ENCODE assay signal across 8 cellular contexts in genomic region chr2:219386532-219387280, GRCh38. TPM values are rescaled to one million over a fixed set of nuclear protein-coding genes. Genes with fewer than 3 reads are reported as not detected.
A peak's percentile ranks its signal among the peaks of the same experiment; 100 is the strongest.
DNase-seq lines count a peak whose midpoint lies in the region; ATAC-seq lines count a peak whose summit lies in the region.

No MANE protein-coding gene starts in this region.

- peak overlapping the region; percentile 93 for H3K27ac Mint-ChIP-seq in activated T-helper 1 cell treated with anti-CD3 and anti-CD28 coated beads, Interleukin-12 subunit alpha, Interleukin-12 subunit beta, Interleukin-2, Interleukin-4 antibody, amounts not matched to agents 30 ng/mL and 10 ng/mL and 1 ng/mL, durations not matched to agents 14 hours and 24 hours and 36 hours
- peak overlapping the region; percentile 99 for H3K27ac Mint-ChIP-seq in stimulated activated effector memory CD8-positive, alpha-beta T cell treated with anti-CD3 and anti-CD28 coated beads, Interleukin-12 subunit alpha, Interleukin-12 subunit beta, amount 100 ng/mL, for 72 hours

- H3K9ac ChIP-seq in iPS-18a (ENCODE audit: low read length), result peak overlapping the region; percentile 82

- peaks cover 18% of the 10 kb centered on the region for H3K36me3 ChIP-seq in iPS-18a (ENCODE audit: control insufficient read depth, low read depth, low read length)

- peaks cover 6% of the 10 kb centered on the region for H3K4me1 Mint-ChIP-seq in activated T-helper 1 cell treated with anti-CD3 and anti-CD28 coated beads, Interleukin-12 subunit alpha, Interleukin-12 subunit beta, Interleukin-2, Interleukin-4 antibody, amounts not matched to agents 30 ng/mL and 10 ng/mL and 1 ng/mL, durations not matched to agents 14 hours and 24 hours and 36 hours (ENCODE audit: low read depth)
- H3K4me1 Mint-ChIP-seq in stimulated activated effector memory CD8-positive, alpha-beta T cell treated with anti-CD3 and anti-CD28 coated beads, Interleukin-12 subunit alpha, Interleukin-12 subunit beta, amount 100 ng/mL, for 72 hours, result peaks cover 23% of the 10 kb centered on the region

- no peaks in the 10 kb centered on the region for H3K4me1 ChIP-seq in iPS-18a (ENCODE audit: control insufficient read depth, low read depth, low read length)

- H3K9me3 Mint-ChIP-seq in activated T-helper 1 cell treated with anti-CD3 and anti-CD28 coated beads, Interleukin-12 subunit alpha, Interleukin-12 subunit beta, Interleukin-2, Interleukin-4 antibody, amounts not matched to agents 30 ng/mL and 10 ng/mL and 1 ng/mL, durations not matched to agents 14 hours and 24 hours and 36 hours, result no peaks in the 10 kb centered on the region
- no peaks in the 10 kb centered on the region for H3K9me3 Mint-ChIP-seq in stimulated activated effector memory CD8-positive, alpha-beta T cell treated with anti-CD3 and anti-CD28 coated beads, Interleukin-12 subunit alpha, Interleukin-12 subunit beta, amount 100 ng/mL, for 72 hours

- H3K4me3 ChIP-seq in iPS-18a (ENCODE audit: low read length), result peak overlapping the region; percentile 94

- no peak overlapping the region for H3K27ac ChIP-seq in iPS-18a (ENCODE audit: low read length)

- peak overlapping the region; percentile 97 for H3K4me3 Mint-ChIP-seq in activated T-helper 1 cell treated with anti-CD3 and anti-CD28 coated beads, Interleukin-12 subunit alpha, Interleukin-12 subunit beta, Interleukin-2, Interleukin-4 antibody, amounts not matched to agents 30 ng/mL and 10 ng/mL and 1 ng/mL, durations not matched to agents 14 hours and 24 hours and 36 hours
- H3K4me3 Mint-ChIP-seq in stimulated activated effector memory CD8-positive, alpha-beta T cell treated with anti-CD3 and anti-CD28 coated beads, Interleukin-12 subunit alpha, Interleukin-12 subunit beta, amount 100 ng/mL, for 72 hours, result peak overlapping the region; percentile 93

- H3K36me3 Mint-ChIP-seq in activated T-helper 1 cell treated with anti-CD3 and anti-CD28 coated beads, Interleukin-12 subunit alpha, Interleukin-12 subunit beta, Interleukin-2, Interleukin-4 antibody, amounts not matched to agents 30 ng/mL and 10 ng/mL and 1 ng/mL, durations not matched to agents 14 hours and 24 hours and 36 hours (ENCODE audit: low read depth), result peaks cover 22% of the 10 kb centered on the region
- H3K36me3 Mint-ChIP-seq in stimulated activated effector memory CD8-positive, alpha-beta T cell treated with anti-CD3 and anti-CD28 coated beads, Interleukin-12 subunit alpha, Interleukin-12 subunit beta, amount 100 ng/mL, for 72 hours, result peaks cover 59% of the 10 kb centered on the region

- peak; percentile 49 for DNase-seq in DMS53 (lab: John Stamatoyannopoulos, UW)
- DNase-seq in DMS53 treated with DMSO at 0.1 percent for 48 hours (lab: John Stamatoyannopoulos, UW; ENCODE audit: unreplicated experiment), result no peak
- no peak for DNase-seq in activated T-helper 1 cell treated with anti-CD3 and anti-CD28 coated beads, Interleukin-12 subunit alpha, Interleukin-12 subunit beta, Interleukin-2, Interleukin-4 antibody, amounts not matched to agents 30 ng/mL and 10 ng/mL and 1 ng/mL, durations not matched to agents 14 hours and 24 hours and 36 hours (ENCODE audit: low spot score)
- no peak for DNase-seq in stimulated activated effector memory CD8-positive, alpha-beta T cell treated with anti-CD3 and anti-CD28 coated beads, Interleukin-12 subunit alpha, Interleukin-12 subunit beta, amount 100 ng/mL, for 72 hours (ENCODE audit: low spot score in 2 of 2)
- no peak for DNase-seq in NCI-H146 (lab: John Stamatoyannopoulos, UW)
- DNase-seq in HuH-7 (ENCODE audit: low spot score), result no peak

- intact Hi-C loops in activated T-helper 1 cell treated with anti-CD3 and anti-CD28 coated beads, Interleukin-12 subunit alpha, Interleukin-12 subunit beta, Interleukin-2, Interleukin-4 antibody, amounts not matched to agents 30 ng/mL and 10 ng/mL and 1 ng/mL, durations not matched to agents 14 hours and 24 hours and 36 hours (cut with micrococcal nuclease), result loop anchor here (1.0 to 5.0 kb wide), 5 partner anchors 107 to 1169 kb away; partner anchors contain the start of genes ARPC2, CTDSP1, DNAJB2 and NHEJ1

- peaks cover 16% of the 10 kb centered on the region for H3K27me3 Mint-ChIP-seq in activated T-helper 1 cell treated with anti-CD3 and anti-CD28 coated beads, Interleukin-12 subunit alpha, Interleukin-12 subunit beta, Interleukin-2, Interleukin-4 antibody, amounts not matched to agents 30 ng/mL and 10 ng/mL and 1 ng/mL, durations not matched to agents 14 hours and 24 hours and 36 hours (ENCODE audit: insufficient read depth)

- ATAC-seq in stimulated activated effector memory CD8-positive, alpha-beta T cell treated with anti-CD3 and anti-CD28 coated beads, Interleukin-12 subunit alpha, Interleukin-12 subunit beta, amount 100 ng/mL, for 72 hours, result no peak
- no peak for ATAC-seq in GM19397 (IDR thresholded peaks at IDR 0.05; ENCODE audit: unreplicated experiment)

- no peaks in the 10 kb centered on the region for H3K9me3 ChIP-seq in iPS-18a (ENCODE audit: control insufficient read depth, low read depth, low read length)

- H3K27me3 ChIP-seq in iPS-18a (ENCODE audit: control insufficient read depth, insufficient read depth, low read length), result no peaks in the 10 kb centered on the region

RNA-seq across cellular contexts. Expression of gene DNPEP, which starts 1.0 kb away (rescaled TPM):
- total RNA-seq in activated T-helper 1 cell treated with anti-CD3 and anti-CD28 coated beads, Interleukin-12 subunit alpha, Interleukin-12 subunit beta, Interleukin-2, Interleukin-4 antibody, amounts not matched to agents 30 ng/mL and 10 ng/mL and 1 ng/mL, durations not matched to agents 14 hours and 24 hours and 36 hours, result 124 and 128 TPM in 2 replicates

RNA-seq across cellular contexts. Expression of gene DES, which starts 31.5 kb away (rescaled TPM):
- not detected in 2 replicates for total RNA-seq in activated T-helper 1 cell treated with anti-CD3 and anti-CD28 coated beads, Interleukin-12 subunit alpha, Interleukin-12 subunit beta, Interleukin-2, Interleukin-4 antibody, amounts not matched to agents 30 ng/mL and 10 ng/mL and 1 ng/mL, durations not matched to agents 14 hours and 24 hours and 36 hours

RNA-seq across cellular contexts. Expression of gene SPEG, which starts 47.9 kb away (rescaled TPM):
- 0.13 TPM in 1 of 2 replicates, not detected in the other for total RNA-seq in activated T-helper 1 cell treated with anti-CD3 and anti-CD28 coated beads, Interleukin-12 subunit alpha, Interleukin-12 subunit beta, Interleukin-2, Interleukin-4 antibody, amounts not matched to agents 30 ng/mL and 10 ng/mL and 1 ng/mL, durations not matched to agents 14 hours and 24 hours and 36 hours

RNA-seq across cellular contexts. Expression of gene RESP18, which starts 54.2 kb away (rescaled TPM):
- total RNA-seq in activated T-helper 1 cell treated with anti-CD3 and anti-CD28 coated beads, Interleukin-12 subunit alpha, Interleukin-12 subunit beta, Interleukin-2, Interleukin-4 antibody, amounts not matched to agents 30 ng/mL and 10 ng/mL and 1 ng/mL, durations not matched to agents 14 hours and 24 hours and 36 hours, result not detected in 2 replicates
